In genomic region chr22:48135641-48136040, GRCh38 we compare ENCODE assay signal across 23 cellular contexts.
DNase-seq lines count a peak whose midpoint lies in the region; ATAC-seq and TF ChIP-seq lines count a peak whose summit lies in the region.
"Had no signal": no experiment of that assay in that cellular context is flagged by ENCODE, and none has a peak within 500 bp of the region (broad histone marks: within the 10 kb centered on the region; RNA-seq: fewer than 3 reads in every experiment).

No MANE protein-coding gene starts in this region.

- no peak for ATAC-seq in HG03139 (IDR thresholded peaks at IDR 0.05; ENCODE audit: unreplicated experiment)
- ATAC-seq: GM12878, HCT116, SK-N-SH treated with all-trans-retinoic acid at 6 μM for 48 hours, T-cell had no signal

- H3K36me3 ChIP-seq in thyroid gland, result no peaks in the 10 kb centered on the region
- H3K36me3 ChIP-seq: BE2C had no signal

- 23 to 39% methylated on average over 9 of the region's 9 CpGs for WGBS in thyroid gland, 2 donors

- H3K27me3 ChIP-seq in thyroid gland, result no peaks in the 10 kb centered on the region
- H3K27me3 ChIP-seq: BE2C had no signal

- H3K4me3 ChIP-seq in thyroid gland (replicated peaks in 1 of 3), result no peak overlapping the region
- H3K4me3 ChIP-seq: GM12878, PC-9 had no signal

- H3K4me1 ChIP-seq in thyroid gland, result no peaks in the 10 kb centered on the region
- H3K4me1 ChIP-seq: BE2C had no signal

- no peak for TF ChIP-seq POLR2A in thyroid gland (IDR thresholded peaks at IDR 0.05)

- H3K27ac ChIP-seq in thyroid gland, result no peak overlapping the region
- H3K27ac ChIP-seq: KMS-11, PC-9, RWPE1 had no signal

- H3K9me3 ChIP-seq in thyroid gland, result no peaks in the 10 kb centered on the region
- H3K9me3 ChIP-seq: BE2C, Caco-2 had no signal

- intact Hi-C loops in thyroid gland (cut with DNase I), result no loop called here

- DNase-seq in NCI-H510A treated with DMSO at 0.1 percent for 48 hours (lab: John Stamatoyannopoulos, UW) (peak; percentile 20), NCI-H510A (lab: John Stamatoyannopoulos, UW) (no peak), NCI-H1092 treated with DMSO at 0.1 percent for 48 hours (lab: John Stamatoyannopoulos, UW) (peak; percentile 61), NCI-H69 (lab: John Stamatoyannopoulos, UW) (peak; percentile 22), thyroid gland (peak; percentile 57 to 63), HT-29 (ENCODE audit: low spot score) (no peak)
- DNase-seq in stimulated activated CD4-positive, alpha-beta T cell treated with anti-CD3 and anti-CD28 coated beads, Interleukin-15, amount 100 ng/mL, for 24 hours, result no peak
- DNase-seq: BE2C; Caco-2; CD4-positive, CD25-positive, alpha-beta regulatory T cell; GOT3; MV-4-11; NCI-H146; NCI-H82; PC-9; SIG-M5; T-cell had no signal

- TF ChIP-seq CTCF in thyroid gland (IDR thresholded peaks at IDR 0.05), result no peak

Comparison
In these comparisons a context has a peak if more than half of its experiments do, and no peak if none do; other contexts are left out.
1. DNase-seq: peak in NCI-H510A treated with DMSO at 0.1 percent for 48 hours (single experiment), NCI-H1092 treated with DMSO at 0.1 percent for 48 hours (single experiment), NCI-H69 (single experiment) and thyroid gland (2 of 2); none in NCI-H510A (single experiment), stimulated activated CD4-positive, alpha-beta T cell treated with anti-CD3 and anti-CD28 coated beads, Interleukin-15, amount 100 ng/mL, for 24 hours (single experiment) and HT-29 (single experiment).